ENCODE assay signal across 8 cellular contexts in genomic region chr4:38078590-38079381, GRCh38.
A peak's percentile ranks its signal among the peaks of the same experiment; 100 is the strongest.
DNase-seq lines count a peak whose midpoint lies in the region; ATAC-seq and TF ChIP-seq lines count a peak whose summit lies in the region.

No MANE protein-coding gene starts in this region.

- no peaks in the 10 kb centered on the region for H3K9me3 Mint-ChIP-seq in natural killer cell
- no peaks in the 10 kb centered on the region for H3K9me3 Mint-ChIP-seq in activated naive CD8-positive, alpha-beta T cell treated with anti-CD3 and anti-CD28 coated beads, Interleukin-2, amount 50 U/mL, for 24 hours

- no peak for DNase-seq in caudate nucleus (lab: John Stamatoyannopoulos, UW)
- no peak for DNase-seq in natural killer cell
- DNase-seq in A673 (ENCODE audit: low spot score) = no peak
- no peak for DNase-seq in COLO829 (ENCODE audit: low spot score)
- DNase-seq in activated naive CD8-positive, alpha-beta T cell treated with anti-CD3 and anti-CD28 coated beads, Interleukin-2, amount 50 U/mL, for 24 hours = no peak

- peak overlapping the region; percentile 3 to 97 (median 65) for H3K27ac ChIP-seq in BLaER1 treated with 17β-estradiol and CSF1 and Interleukin-3, amounts not matched to agents 10 nM and 100 nM
- H3K27ac ChIP-seq in caudate nucleus (ENCODE audit: low read depth, low read length) (peak overlapping the region; percentile 24), A673 (ENCODE audit: low read depth, low read length, poor library complexity, severe bottlenecking) (no peak overlapping the region)

- TF ChIP-seq CTCF in natural killer cell (IDR thresholded peaks at IDR 0.05) (no peak), A673 (conservative IDR thresholded peaks at IDR 0.05; ENCODE audit: low read depth, low read length) (no peak)

- intact Hi-C loops in natural killer cell (cut with micrococcal nuclease) (no loop called here), A673 (cut with micrococcal nuclease; ENCODE audit: unreplicated experiment) (no loop called here)

- POLR2A ChIA-PET in A673 (lab: Charles Lee; ENCODE audit: low non-redundant PET) = no interaction called here

- no TSS peak for BruUV-seq in A673 (replicated peaks; lab: Mats Ljungman, UMichigan)

- H3K4me3 Mint-ChIP-seq in natural killer cell = no peak overlapping the region
- no peak overlapping the region for H3K4me3 Mint-ChIP-seq in activated naive CD8-positive, alpha-beta T cell treated with anti-CD3 and anti-CD28 coated beads, Interleukin-2, amount 50 U/mL, for 24 hours

- H3K9ac ChIP-seq in BLaER1 treated with 17β-estradiol and CSF1 and Interleukin-3, amounts not matched to agents 10 nM and 100 nM = peak overlapping the region in 8 of 11 experiments; percentile 6 to 76 (median 68); a peak in 16 of 22 replicates

- H3K36me3 Mint-ChIP-seq in natural killer cell = no peaks in the 10 kb centered on the region
- peaks cover 24% of the 10 kb centered on the region for H3K36me3 Mint-ChIP-seq in activated naive CD8-positive, alpha-beta T cell treated with anti-CD3 and anti-CD28 coated beads, Interleukin-2, amount 50 U/mL, for 24 hours (ENCODE audit: low read depth)

- H3K27me3 ChIP-seq in BLaER1 treated with 17β-estradiol and CSF1 and Interleukin-3, amounts not matched to agents 10 nM and 100 nM = no peaks in the 10 kb centered on the region
- H3K27me3 ChIP-seq in A673 (replicated peaks; ENCODE audit: insufficient read depth, low read depth, low read length, poor library complexity) = no peaks in the 10 kb centered on the region

- peaks cover 13 to 41% of the 10 kb centered on the region in 2 donors for H3K4me1 Mint-ChIP-seq in natural killer cell
- peaks cover 26% of the 10 kb centered on the region for H3K4me1 Mint-ChIP-seq in activated naive CD8-positive, alpha-beta T cell treated with anti-CD3 and anti-CD28 coated beads, Interleukin-2, amount 50 U/mL, for 24 hours

- peak overlapping the region in 1 of 2 donors; percentile 80 for H3K27ac Mint-ChIP-seq in natural killer cell
- no peak overlapping the region for H3K27ac Mint-ChIP-seq in activated naive CD8-positive, alpha-beta T cell treated with anti-CD3 and anti-CD28 coated beads, Interleukin-2, amount 50 U/mL, for 24 hours

- CTCF ChIA-PET in A673 (lab: Charles Lee) = no interaction called here

- H3K27me3 Mint-ChIP-seq in natural killer cell (ENCODE audit: low read depth in 2 of 2) = no peaks in the 10 kb centered on the region
- H3K27me3 Mint-ChIP-seq in activated naive CD8-positive, alpha-beta T cell treated with anti-CD3 and anti-CD28 coated beads, Interleukin-2, amount 50 U/mL, for 24 hours = no peaks in the 10 kb centered on the region

- H4K20me1 ChIP-seq in BLaER1 treated with 17β-estradiol and CSF1 and Interleukin-3, amounts not matched to agents 10 nM and 100 nM = no peaks in the 10 kb centered on the region

- no peaks in the 10 kb centered on the region for H3K9me3 ChIP-seq in BLaER1 treated with 17β-estradiol and CSF1 and Interleukin-3, amounts not matched to agents 10 nM and 100 nM (replicated peaks in 1 of 11)
- H3K9me3 ChIP-seq in A673 (ENCODE audit: low read depth, low read length, poor library complexity, severe bottlenecking) = no peaks in the 10 kb centered on the region

- ATAC-seq in HG03442 (IDR thresholded peaks at IDR 0.05; ENCODE audit: unreplicated experiment) = peak; percentile 42
- ATAC-seq in natural killer cell = peak; percentile 72 to 79 (median 76)
- no peak for ATAC-seq in activated naive CD8-positive, alpha-beta T cell treated with anti-CD3 and anti-CD28 coated beads, Interleukin-2, amount 50 U/mL, for 24 hours
- ATAC-seq in GM21717 (IDR thresholded peaks at IDR 0.05; ENCODE audit: unreplicated experiment) = no peak

- H3K4me3 ChIP-seq in BLaER1 treated with 17β-estradiol and CSF1 and Interleukin-3, amounts not matched to agents 10 nM and 100 nM = no peak overlapping the region; a peak in 1 of 20 replicates
- H3K4me3 ChIP-seq in A673 (ENCODE audit: low read depth, low read length, poor library complexity, severe bottlenecking) = no peak overlapping the region

- H3K36me3 ChIP-seq in BLaER1 treated with 17β-estradiol and CSF1 and Interleukin-3, amounts not matched to agents 10 nM and 100 nM = peaks cover 0 to 70% (median 41%) of the 10 kb centered on the region in 11 experiments; a peak in 18 of 22 replicates
- no peaks in the 10 kb centered on the region for H3K36me3 ChIP-seq in A673 (ENCODE audit: insufficient read depth, low read length, poor library complexity, severe bottlenecking)

- H3K4me2 ChIP-seq in BLaER1 treated with 17β-estradiol and CSF1 and Interleukin-3, amounts not matched to agents 10 nM and 100 nM = peak overlapping the region; percentile 1 to 95 (median 76); a peak in 15 of 22 replicates

- H3K4me1 ChIP-seq in BLaER1 treated with 17β-estradiol and CSF1 and Interleukin-3, amounts not matched to agents 10 nM and 100 nM = peaks cover 49 to 100% (median 98%) of the 10 kb centered on the region in 10 experiments
- H3K4me1 ChIP-seq in A673 (ENCODE audit: insufficient read depth, low read length, poor library complexity, severe bottlenecking) = no peaks in the 10 kb centered on the region

Comparison
In these comparisons a context has a peak if more than half of its experiments do, and no peak if none do; other contexts are left out.
1. ATAC-seq: peak in HG03442 (single experiment) and natural killer cell (3 of 3); none in activated naive CD8-positive, alpha-beta T cell treated with anti-CD3 and anti-CD28 coated beads, Interleukin-2, amount 50 U/mL, for 24 hours (single experiment) and GM21717 (single experiment).